Comparison of ENCODE assay signal across 4 cellular contexts in genomic region chr3:69651765-69652164, GRCh38.
"Had no signal": no experiment of that assay in that cellular context is flagged by ENCODE, and none has a peak within 500 bp of the region (broad histone marks: within the 10 kb centered on the region; RNA-seq: fewer than 3 reads in every experiment).

No MANE protein-coding gene starts in this region.

- H3K4me1 Mint-ChIP-seq: IgD-negative memory B cell had no signal

- H3K4me3 ChIP-seq: K562 had no signal

- H3K4me3 Mint-ChIP-seq: IgD-negative memory B cell had no signal

- DNase-seq: IMR-90 had no signal

- H3K27ac ChIP-seq: HL-60 had no signal
